6 cellular contexts compared by ENCODE assay signal in the genomic region with DNA sequence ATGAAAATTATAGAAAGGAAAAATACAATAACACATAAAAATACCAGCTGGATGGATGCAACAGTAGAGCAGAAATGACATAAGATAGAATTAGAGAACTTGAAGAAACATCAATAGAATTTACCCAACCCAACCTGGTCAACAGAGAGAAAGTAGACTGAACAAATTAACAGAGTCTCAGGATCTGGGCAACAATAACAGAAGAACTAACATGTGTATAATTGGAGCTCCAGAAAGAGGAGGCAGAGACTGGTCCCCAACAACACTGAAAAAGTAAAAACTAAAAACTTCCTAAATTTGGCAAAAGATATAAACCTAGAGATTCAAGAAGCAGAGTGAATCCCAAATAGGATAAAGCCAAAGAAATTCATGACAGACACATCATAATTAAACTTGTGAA.
"Had no signal": no experiment of that assay in that cellular context is flagged by ENCODE, and none has a peak within 500 bp of the region (broad histone marks: within the 10 kb centered on the region; RNA-seq: fewer than 3 reads in every experiment).

No MANE protein-coding gene starts in this region.

- H3K27ac ChIP-seq: HL-60 had no signal

- FAIRE-seq: H1, HepG2 had no signal

- H3K4me2 ChIP-seq: GM23338 had no signal

- ATAC-seq: GM23338, HepG2 had no signal

- H3K4me3 ChIP-seq: GM23338 had no signal

- DNase-seq: H9, HCEC 1CT had no signal

- H2AFZ ChIP-seq: GM23338 had no signal
